ENCODE assay signal across 40 cellular contexts in genomic region chr7:1729183-1729582, GRCh38. TPM values are rescaled to one million over a fixed set of nuclear protein-coding genes. Genes with fewer than 3 reads are reported as not detected.
"Had no signal": no experiment of that assay in that cellular context is flagged by ENCODE, and none has a peak within 500 bp of the region (broad histone marks: within the 10 kb centered on the region; RNA-seq: fewer than 3 reads in every experiment).

No MANE protein-coding gene starts in this region.

- H3K4me3 Mint-ChIP-seq: activated naive CD4-positive, alpha-beta T cell treated with anti-CD3 and anti-CD28 coated beads for 36 hours; activated naive CD4-positive, alpha-beta T cell treated with anti-CD3 and anti-CD28 coated beads, Interleukin-2, amount 10 ng/mL, durations not matched to agents 7 days and 5 days; activated naive CD4-positive, alpha-beta T cell treated with anti-CD3 and anti-CD28 coated beads, Interleukin-2, amount 50 U/mL, for 24 hours; activated naive CD8-positive, alpha-beta T cell; activated naive CD8-positive, alpha-beta T cell treated with anti-CD3 and anti-CD28 coated beads for 36 hours; activated naive CD8-positive, alpha-beta T cell treated with anti-CD3 and anti-CD28 coated beads, Interleukin-2, amount 10 ng/mL, durations not matched to agents 7 days and 5 days; activated naive CD8-positive, alpha-beta T cell treated with anti-CD3 and anti-CD28 coated beads, Interleukin-2, amount 50 U/mL, for 24 hours; activated T-cell treated with anti-CD3 and anti-CD28 coated beads, Interleukin-2, amount 50 U/mL, for 24 hours; activated T-cell treated with anti-CD3 and anti-CD28 coated beads, Interleukin-2, amount 50 U/mL, for 4 hours; activated T-cell treated with anti-CD3 and anti-CD28 coated beads, Interleukin-2, amount 50 U/mL, for 72 hours; activated T-helper 1 cell treated with anti-CD3 and anti-CD28 coated beads, Interleukin-12 subunit alpha, Interleukin-12 subunit beta, Interleukin-2, Interleukin-4 antibody, amounts not matched to agents 30 ng/mL and 10 ng/mL and 1 ng/mL, durations not matched to agents 14 hours and 24 hours and 36 hours; activated T-helper 17 cell treated with anti-CD3 and anti-CD28 coated beads, Interleukin-2, amount 50 U/mL, for 72 hours; brain; central memory CD8-positive, alpha-beta T cell had no signal

- H3K36me3 ChIP-seq: adrenal gland, ascending aorta, brain microvascular endothelial cell, breast epithelium, cardiac muscle cell had no signal

- DNase-seq: activated effector memory CD4-positive, alpha-beta T cell treated with anti-CD3 and anti-CD28 coated beads, Interleukin-2, amount 50 U/mL, for 16 hours; activated effector memory CD4-positive, alpha-beta T cell treated with Interleukin-2 at 50 U/mL for 16 hours; activated gamma-delta T cell; activated gamma-delta T cell treated with Interleukin-2 at 50 U/mL for 16 hours; activated naive CD4-positive, alpha-beta T cell; activated naive CD4-positive, alpha-beta T cell treated with anti-CD3 and anti-CD28 coated beads for 36 hours; activated naive CD4-positive, alpha-beta T cell treated with anti-CD3 and anti-CD28 coated beads, Interleukin-2, amount 10 ng/mL, durations not matched to agents 7 days and 5 days; activated naive CD4-positive, alpha-beta T cell treated with anti-CD3 and anti-CD28 coated beads, Interleukin-2, amount 50 U/mL, for 16 hours; activated naive CD4-positive, alpha-beta T cell treated with Interleukin-2 at 50 U/mL for 16 hours; activated naive CD8-positive, alpha-beta T cell treated with anti-CD3 and anti-CD28 coated beads for 36 hours; activated naive CD8-positive, alpha-beta T cell treated with anti-CD3 and anti-CD28 coated beads, Interleukin-2, amount 10 ng/mL, durations not matched to agents 7 days and 5 days; activated naive CD8-positive, alpha-beta T cell treated with anti-CD3 and anti-CD28 coated beads, Interleukin-2, amount 50 U/mL, for 24 hours; activated T-cell treated with anti-CD3 and anti-CD28 coated beads, Interleukin-2, amount 50 U/mL, for 1 hour; activated T-cell treated with anti-CD3 and anti-CD28 coated beads, Interleukin-2, amount 50 U/mL, for 24 hours; activated T-cell treated with anti-CD3 and anti-CD28 coated beads, Interleukin-2, amount 50 U/mL, for 4 hours; activated T-cell treated with anti-CD3 and anti-CD28 coated beads, Interleukin-2, amount 50 U/mL, for 48 hours; activated T-cell treated with anti-CD3 and anti-CD28 coated beads, Interleukin-2, amount 50 U/mL, for 72 hours; adrenal gland; amniotic stem cell; amygdala; anterior cingulate cortex; aorta; body of pancreas; brain microvascular endothelial cell; caudate nucleus; central memory CD4-positive, alpha-beta T cell; cerebellar nuclear complex had no signal

- H3K4me1 Mint-ChIP-seq: activated naive CD4-positive, alpha-beta T cell treated with anti-CD3 and anti-CD28 coated beads, Interleukin-2, amount 10 ng/mL, durations not matched to agents 7 days and 5 days; activated naive CD4-positive, alpha-beta T cell treated with anti-CD3 and anti-CD28 coated beads, Interleukin-2, amount 50 U/mL, for 24 hours; activated naive CD8-positive, alpha-beta T cell treated with anti-CD3 and anti-CD28 coated beads for 36 hours; activated naive CD8-positive, alpha-beta T cell treated with anti-CD3 and anti-CD28 coated beads, Interleukin-2, amount 10 ng/mL, durations not matched to agents 7 days and 5 days; activated naive CD8-positive, alpha-beta T cell treated with anti-CD3 and anti-CD28 coated beads, Interleukin-2, amount 50 U/mL, for 24 hours; activated T-helper 17 cell treated with anti-CD3 and anti-CD28 coated beads, Interleukin-2, amount 50 U/mL, for 72 hours had no signal

- ATAC-seq: activated naive CD4-positive, alpha-beta T cell treated with anti-CD3 and anti-CD28 coated beads, Interleukin-2, amount 50 U/mL, for 72 hours; activated naive CD8-positive, alpha-beta T cell treated with anti-CD3 and anti-CD28 coated beads, Interleukin-2, amount 50 U/mL, for 24 hours; activated T-cell treated with anti-CD3 and anti-CD28 coated beads, Interleukin-2, amount 50 U/mL, for 4 hours; activated T-cell treated with anti-CD3 and anti-CD28 coated beads, Interleukin-2, amount 50 U/mL, for 72 hours; activated T-helper 17 cell treated with anti-CD3 and anti-CD28 coated beads, Interleukin-2, amount 50 U/mL, for 72 hours; body of pancreas had no signal

- H3K9me3 Mint-ChIP-seq: activated naive CD4-positive, alpha-beta T cell treated with anti-CD3 and anti-CD28 coated beads for 36 hours; activated naive CD4-positive, alpha-beta T cell treated with anti-CD3 and anti-CD28 coated beads, Interleukin-2, amount 50 U/mL, for 24 hours; activated naive CD4-positive, alpha-beta T cell treated with anti-CD3 and anti-CD28 coated beads, Interleukin-2, amount 50 U/mL, for 72 hours; activated naive CD8-positive, alpha-beta T cell treated with anti-CD3 and anti-CD28 coated beads, Interleukin-2, amount 50 U/mL, for 24 hours; activated T-cell treated with anti-CD3 and anti-CD28 coated beads, Interleukin-2, amount 50 U/mL, for 24 hours; activated T-cell treated with anti-CD3 and anti-CD28 coated beads, Interleukin-2, amount 50 U/mL, for 4 hours; activated T-cell treated with anti-CD3 and anti-CD28 coated beads, Interleukin-2, amount 50 U/mL, for 72 hours; activated T-helper 17 cell treated with anti-CD3 and anti-CD28 coated beads, Interleukin-2, amount 50 U/mL, for 72 hours; activated T-helper 2 cell treated with anti-CD3 and anti-CD28 coated beads, Interferon-gamma antibody, Interleukin-2, Interleukin-4, amounts not matched to agents 10 μg/mL and 5 μg/mL and 100 μg/mL, durations not matched to agents 14 hours and 24 hours and 36 hours; central memory CD8-positive, alpha-beta T cell had no signal

- H3K4me1 ChIP-seq: adrenal gland, ascending aorta, breast epithelium had no signal

- H3K27me3 ChIP-seq: adrenal gland, ascending aorta, body of pancreas, brain microvascular endothelial cell, cardiac muscle cell had no signal

- H3K27ac Mint-ChIP-seq: activated naive CD4-positive, alpha-beta T cell treated with anti-CD3 and anti-CD28 coated beads for 36 hours; activated naive CD4-positive, alpha-beta T cell treated with anti-CD3 and anti-CD28 coated beads, Interleukin-2, amount 10 ng/mL, durations not matched to agents 7 days and 5 days; activated naive CD4-positive, alpha-beta T cell treated with anti-CD3 and anti-CD28 coated beads, Interleukin-2, amount 50 U/mL, for 24 hours; activated naive CD4-positive, alpha-beta T cell treated with anti-CD3 and anti-CD28 coated beads, Interleukin-2, amount 50 U/mL, for 72 hours; activated naive CD8-positive, alpha-beta T cell; activated naive CD8-positive, alpha-beta T cell treated with anti-CD3 and anti-CD28 coated beads for 36 hours; activated naive CD8-positive, alpha-beta T cell treated with anti-CD3 and anti-CD28 coated beads, Interleukin-2, amount 10 ng/mL, durations not matched to agents 7 days and 5 days; activated naive CD8-positive, alpha-beta T cell treated with anti-CD3 and anti-CD28 coated beads, Interleukin-2, amount 50 U/mL, for 24 hours; activated T-cell treated with anti-CD3 and anti-CD28 coated beads, Interleukin-2, amount 50 U/mL, for 24 hours; activated T-cell treated with anti-CD3 and anti-CD28 coated beads, Interleukin-2, amount 50 U/mL, for 72 hours; activated T-helper 1 cell treated with anti-CD3 and anti-CD28 coated beads, Interleukin-12 subunit alpha, Interleukin-12 subunit beta, Interleukin-2, Interleukin-4 antibody, amounts not matched to agents 30 ng/mL and 10 ng/mL and 1 ng/mL, durations not matched to agents 14 hours and 24 hours and 36 hours; activated T-helper 17 cell treated with anti-CD3 and anti-CD28 coated beads, Interleukin-2, amount 50 U/mL, for 72 hours; activated T-helper 2 cell treated with anti-CD3 and anti-CD28 coated beads, Interferon-gamma antibody, Interleukin-2, Interleukin-4, amounts not matched to agents 10 μg/mL and 5 μg/mL and 100 μg/mL, durations not matched to agents 14 hours and 24 hours and 36 hours had no signal

- H3K27ac ChIP-seq: adrenal gland, ascending aorta, body of pancreas, brain microvascular endothelial cell, breast epithelium, cardiac muscle cell had no signal

- FAIRE-seq: astrocyte, bronchial epithelial cell had no signal

- H3K4me3 ChIP-seq: adrenal gland, ascending aorta, body of pancreas, breast epithelium, cardiac muscle cell had no signal

- H3K36me3 Mint-ChIP-seq: activated naive CD4-positive, alpha-beta T cell treated with anti-CD3 and anti-CD28 coated beads, Interleukin-2, amount 10 ng/mL, durations not matched to agents 7 days and 5 days; activated naive CD4-positive, alpha-beta T cell treated with anti-CD3 and anti-CD28 coated beads, Interleukin-2, amount 50 U/mL, for 24 hours; activated naive CD4-positive, alpha-beta T cell treated with anti-CD3 and anti-CD28 coated beads, Interleukin-2, amount 50 U/mL, for 72 hours; activated naive CD8-positive, alpha-beta T cell; activated naive CD8-positive, alpha-beta T cell treated with anti-CD3 and anti-CD28 coated beads, Interleukin-2, amount 10 ng/mL, durations not matched to agents 7 days and 5 days had no signal

- H3K27me3 Mint-ChIP-seq: activated naive CD8-positive, alpha-beta T cell treated with anti-CD3 and anti-CD28 coated beads for 36 hours; brain had no signal

RNA-seq across cellular contexts. Expression of gene ELFN1, which starts 59.1 kb away (rescaled TPM):
- total RNA-seq: activated naive CD4-positive, alpha-beta T cell treated with anti-CD3 and anti-CD28 coated beads for 36 hours; activated naive CD8-positive, alpha-beta T cell treated with anti-CD3 and anti-CD28 coated beads, Interleukin-2, amount 10 ng/mL, durations not matched to agents 7 days and 5 days; activated T-cell treated with anti-CD3 and anti-CD28 coated beads, Interleukin-2, amount 50 U/mL, for 72 hours; activated T-helper 1 cell treated with anti-CD3 and anti-CD28 coated beads, Interleukin-12 subunit alpha, Interleukin-12 subunit beta, Interleukin-2, Interleukin-4 antibody, amounts not matched to agents 30 ng/mL and 10 ng/mL and 1 ng/mL, durations not matched to agents 14 hours and 24 hours and 36 hours; activated T-helper 2 cell treated with anti-CD3 and anti-CD28 coated beads, Interferon-gamma antibody, Interleukin-2, Interleukin-4, amounts not matched to agents 10 μg/mL and 5 μg/mL and 100 μg/mL, durations not matched to agents 14 hours and 24 hours and 36 hours had no signal
